ENCODE assay signal across 30 cellular contexts in the genomic region with DNA sequence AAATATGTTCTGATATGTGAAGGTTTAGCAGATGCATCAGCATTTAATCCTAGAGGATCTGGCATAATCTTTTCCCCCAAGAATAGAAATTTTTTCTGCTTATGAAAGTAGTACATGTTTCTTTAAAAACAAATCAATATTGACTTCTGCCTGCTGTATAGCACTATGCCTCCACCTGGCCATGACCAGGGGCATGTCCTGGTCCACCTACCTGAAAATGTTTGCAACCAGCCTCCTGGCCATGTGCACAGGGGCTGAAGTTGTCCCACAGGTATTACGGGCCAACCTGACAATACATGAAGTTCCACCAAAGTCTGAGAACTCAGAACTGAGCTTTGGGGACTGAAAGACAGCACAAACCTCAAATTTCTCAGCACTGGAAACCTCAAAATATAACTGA.
"Had no signal": no experiment of that assay in that cellular context is flagged by ENCODE, and none has a peak within 500 bp of the region (broad histone marks: within the 10 kb centered on the region; RNA-seq: fewer than 3 reads in every experiment).

No MANE protein-coding gene starts in this region.

- H3K36me3 ChIP-seq: brain microvascular endothelial cell had no signal

- H3K4me3 ChIP-seq: MG63 had no signal

- H3K4me1 Mint-ChIP-seq: activated T-helper 17 cell treated with anti-CD3 and anti-CD28 coated beads, Interleukin-2, amount 50 U/mL, for 72 hours; T-helper 17 cell had no signal

- H3K27me3 ChIP-seq: brain microvascular endothelial cell, MG63 had no signal

- DNase-seq: activated B cell treated with CpG ODN at 0.5 μM for 24 hours; activated CD4-positive, alpha-beta memory T cell treated with anti-CD3 and anti-CD28 coated beads for 36 hours; activated CD4-positive, alpha-beta T cell treated with anti-CD3 and anti-CD28 coated beads for 4 hours; activated CD4-positive, alpha-beta T cell treated with anti-CD3 and anti-CD28 coated beads, Interleukin-2, amount 50 U/mL, for 1 hour; activated CD4-positive, CD25-positive, alpha-beta regulatory T cell treated with anti-CD3 and anti-CD28 coated beads, Interleukin-2, amount 50 U/mL, for 72 hours; activated CD8-positive, alpha-beta memory T cell treated with anti-CD3 and anti-CD28 coated beads, Interleukin-2, amount 50 U/mL, for 4 hours; activated effector memory CD4-positive, alpha-beta T cell treated with anti-CD3 and anti-CD28 coated beads, Interleukin-2, amount 50 U/mL, for 16 hours; activated naive CD4-positive, alpha-beta T cell; activated naive CD4-positive, alpha-beta T cell treated with anti-CD3 and anti-CD28 coated beads, Interleukin-2, amount 50 U/mL, for 16 hours; activated naive CD8-positive, alpha-beta T cell treated with anti-CD3 and anti-CD28 coated beads for 36 hours; activated T-cell treated with anti-CD3 and anti-CD28 coated beads, Interleukin-2, amount 50 U/mL, for 72 hours; amniotic stem cell; aorta; central memory CD4-positive, alpha-beta T cell; Karpas-422; NCI-H1048; NCI-H1105 treated with DMSO at 0.1 percent for 48 hours; NCI-H1436; NCI-H1694; NCI-H1930; NCI-H2081 treated with DMSO at 0.1 percent for 48 hours; NCI-H345; NCI-H524 treated with DMSO at 0.1 percent for 48 hours; Right ventricle myocardium superior; T-helper 17 cell had no signal

- ATAC-seq: activated T-cell treated with anti-CD3 and anti-CD28 coated beads, Interleukin-2, amount 50 U/mL, for 72 hours; activated T-helper 17 cell treated with anti-CD3 and anti-CD28 coated beads, Interleukin-2, amount 50 U/mL, for 72 hours; T-helper 17 cell had no signal

- H3K4me3 Mint-ChIP-seq: activated B cell treated with CpG ODN at 0.5 μM for 24 hours; activated CD4-positive, alpha-beta memory T cell treated with anti-CD3 and anti-CD28 coated beads for 36 hours; activated naive CD8-positive, alpha-beta T cell treated with anti-CD3 and anti-CD28 coated beads for 36 hours; activated T-cell treated with anti-CD3 and anti-CD28 coated beads, Interleukin-2, amount 50 U/mL, for 72 hours; activated T-helper 17 cell treated with anti-CD3 and anti-CD28 coated beads, Interleukin-2, amount 50 U/mL, for 72 hours; T-helper 17 cell had no signal

- H3K9me3 ChIP-seq: MG63 had no signal

- H3K9me3 Mint-ChIP-seq: activated B cell treated with CpG ODN at 0.5 μM for 24 hours; activated CD4-positive, alpha-beta memory T cell treated with anti-CD3 and anti-CD28 coated beads for 36 hours; activated naive CD8-positive, alpha-beta T cell treated with anti-CD3 and anti-CD28 coated beads for 36 hours; activated T-cell treated with anti-CD3 and anti-CD28 coated beads, Interleukin-2, amount 50 U/mL, for 72 hours; activated T-helper 17 cell treated with anti-CD3 and anti-CD28 coated beads, Interleukin-2, amount 50 U/mL, for 72 hours had no signal

- H3K27ac Mint-ChIP-seq: activated B cell treated with CpG ODN at 0.5 μM for 24 hours; activated CD4-positive, alpha-beta memory T cell treated with anti-CD3 and anti-CD28 coated beads for 36 hours; activated naive CD8-positive, alpha-beta T cell treated with anti-CD3 and anti-CD28 coated beads for 36 hours; activated T-cell treated with anti-CD3 and anti-CD28 coated beads, Interleukin-2, amount 50 U/mL, for 72 hours; activated T-helper 17 cell treated with anti-CD3 and anti-CD28 coated beads, Interleukin-2, amount 50 U/mL, for 72 hours; T-helper 17 cell had no signal

- H3K27ac ChIP-seq: brain microvascular endothelial cell, RWPE1, VCaP had no signal

- H3K27me3 Mint-ChIP-seq: activated B cell treated with CpG ODN at 0.5 μM for 24 hours; activated CD4-positive, alpha-beta memory T cell treated with anti-CD3 and anti-CD28 coated beads for 36 hours; activated naive CD8-positive, alpha-beta T cell treated with anti-CD3 and anti-CD28 coated beads for 36 hours; activated T-helper 17 cell treated with anti-CD3 and anti-CD28 coated beads, Interleukin-2, amount 50 U/mL, for 72 hours; T-helper 17 cell had no signal
